9 cellular contexts compared by ENCODE assay signal in the genomic region with DNA sequence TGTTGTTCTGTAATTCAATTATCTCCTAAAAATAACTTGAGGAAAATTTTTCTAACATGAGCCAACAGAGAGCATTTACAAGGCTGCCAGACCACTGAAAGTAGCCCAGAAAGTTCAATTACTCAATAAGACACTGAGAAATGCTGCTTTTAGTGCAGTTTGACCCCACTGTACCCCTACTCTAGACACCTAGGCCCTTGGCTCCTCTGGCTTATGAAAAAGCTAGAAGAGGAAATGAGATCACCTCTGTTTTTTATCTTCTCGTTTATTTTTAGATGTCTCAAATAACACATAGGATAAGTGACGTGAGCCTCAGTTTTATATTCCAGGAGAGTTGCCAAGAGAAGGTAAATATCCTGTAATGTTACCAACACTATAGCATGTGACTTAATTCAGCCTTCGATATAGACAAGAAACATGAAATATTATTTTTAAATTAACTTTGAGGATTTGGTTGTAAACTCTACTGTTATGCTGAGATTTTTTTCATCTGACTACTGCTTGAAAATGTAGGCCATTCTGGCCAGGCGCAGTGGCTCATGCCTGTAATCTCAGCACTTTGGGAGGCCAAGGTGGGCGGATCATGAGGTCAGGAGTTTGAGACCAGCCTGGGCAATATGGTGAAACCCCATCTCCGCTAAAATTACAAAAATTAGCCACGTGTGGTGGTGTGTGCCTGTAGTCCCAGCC. TPM values are rescaled to one million over a fixed set of nuclear protein-coding genes. Genes with fewer than 3 reads are reported as not detected.
DNase-seq lines count a peak whose midpoint lies in the region; ATAC-seq, FAIRE-seq and TF ChIP-seq lines count a peak whose summit lies in the region.
"Had no signal": no experiment of that assay in that cellular context is flagged by ENCODE, and none has a peak within 500 bp of the region (broad histone marks: within the 10 kb centered on the region; RNA-seq: fewer than 3 reads in every experiment).

No MANE protein-coding gene starts in this region.

- H3K27ac Mint-ChIP-seq in central memory CD8-positive, alpha-beta T cell (ENCODE audit: low read depth): peak overlapping the region; percentile 81
- H3K27ac Mint-ChIP-seq in progenitor cell of endocrine pancreas: no peak overlapping the region

- H3K4me3 Mint-ChIP-seq in central memory CD8-positive, alpha-beta T cell: no peak overlapping the region
- no peak overlapping the region for H3K4me3 Mint-ChIP-seq in progenitor cell of endocrine pancreas (ENCODE audit: low read depth)

- H3K4me1 ChIP-seq in A673 (ENCODE audit: insufficient read depth, low read length, poor library complexity, severe bottlenecking): peaks cover 15% of the 10 kb centered on the region

- no peaks in the 10 kb centered on the region for H3K27me3 Mint-ChIP-seq in central memory CD8-positive, alpha-beta T cell
- no peaks in the 10 kb centered on the region for H3K27me3 Mint-ChIP-seq in progenitor cell of endocrine pancreas

- no peaks in the 10 kb centered on the region for H3K9me3 ChIP-seq in A673 (ENCODE audit: low read depth, low read length, poor library complexity, severe bottlenecking)

- TF ChIP-seq CTCF in A673 (conservative IDR thresholded peaks at IDR 0.05; ENCODE audit: low read depth, low read length) (no peak), progenitor cell of endocrine pancreas (IDR thresholded peaks at IDR 0.05; ENCODE audit: unreplicated experiment) (no peak)

- no peak overlapping the region for H3K27ac ChIP-seq in A673 (ENCODE audit: low read depth, low read length, poor library complexity, severe bottlenecking)

- no peaks in the 10 kb centered on the region for H3K27me3 ChIP-seq in A673 (replicated peaks; ENCODE audit: insufficient read depth, low read depth, low read length, poor library complexity)

- CTCF ChIA-PET in A673 (lab: Charles Lee): no interaction called here

- FAIRE-seq in urothelium cell line (lab: Jason Lieb, UNC): no peak

- ATAC-seq in GM19452 (IDR thresholded peaks at IDR 0.05; ENCODE audit: unreplicated experiment) (peak; percentile 73), HG03354 (IDR thresholded peaks at IDR 0.05; ENCODE audit: poor library complexity, severe bottlenecking, unreplicated experiment) (peak; percentile 78)
- no peak for ATAC-seq in central memory CD8-positive, alpha-beta T cell (replicated peaks; ENCODE audit: extremely low read depth, poor library complexity, severe bottlenecking)

- DNase-seq in Daoy (ENCODE audit: low read depth) (peak; percentile 17), urothelium cell line (ENCODE audit: low spot score) (no peak), posterior vena cava (ENCODE audit: low spot score) (no peak), A673 (ENCODE audit: low spot score) (no peak), progenitor cell of endocrine pancreas (ENCODE audit: low spot score, unreplicated experiment) (no peak)
- DNase-seq in central memory CD8-positive, alpha-beta T cell (ENCODE audit: low spot score in 2 of 2): no peak
- DNase-seq: effector memory CD4-positive, alpha-beta T cell had no signal

- POLR2A ChIA-PET in A673 (lab: Charles Lee; ENCODE audit: low non-redundant PET): no interaction called here

- peaks cover 19% of the 10 kb centered on the region for H3K4me1 Mint-ChIP-seq in central memory CD8-positive, alpha-beta T cell
- no peaks in the 10 kb centered on the region for H3K4me1 Mint-ChIP-seq in progenitor cell of endocrine pancreas (ENCODE audit: low read depth)

- no peak overlapping the region for H3K4me3 ChIP-seq in A673 (ENCODE audit: low read depth, low read length, poor library complexity, severe bottlenecking)

- no peaks in the 10 kb centered on the region for H3K36me3 ChIP-seq in A673 (ENCODE audit: insufficient read depth, low read length, poor library complexity, severe bottlenecking)

- intact Hi-C loops in posterior vena cava (cut with DNase I) (no loop called here), A673 (cut with micrococcal nuclease; ENCODE audit: unreplicated experiment) (no loop called here)

- no peaks in the 10 kb centered on the region for H3K9me3 Mint-ChIP-seq in central memory CD8-positive, alpha-beta T cell
- H3K9me3 Mint-ChIP-seq in progenitor cell of endocrine pancreas (ENCODE audit: low read depth): no peaks in the 10 kb centered on the region

- peaks cover 10% of the 10 kb centered on the region for H3K36me3 Mint-ChIP-seq in central memory CD8-positive, alpha-beta T cell (ENCODE audit: insufficient read depth)
- H3K36me3 Mint-ChIP-seq in progenitor cell of endocrine pancreas (ENCODE audit: insufficient read depth): no peaks in the 10 kb centered on the region

- BruUV-seq in A673 (replicated peaks; lab: Mats Ljungman, UMichigan): no TSS peak

RNA-seq across cellular contexts. Expression of a gene that starts 24.4 kb away (rescaled TPM):
- total RNA-seq in Daoy (2014; rRNA removed; shearing (Covaris generic)): 0.06 and 1.6 TPM in 2 replicates
- under 1 TPM in 1 of 2 donors, not detected in 1; 0.19 TPM for total RNA-seq in posterior vena cava
- 0.44 and 0.58 TPM in 2 replicates for total RNA-seq in A673 (2021)
- total RNA-seq in progenitor cell of endocrine pancreas: not detected in 2 replicates
